Comparison of ENCODE assay signal across 8 cellular contexts in genomic region chr18:12309683-12310198, GRCh38.
A peak's percentile ranks its signal among the peaks of the same experiment; 100 is the strongest.
DNase-seq lines count a peak whose midpoint lies in the region; ATAC-seq and TF ChIP-seq lines count a peak whose summit lies in the region.

No MANE protein-coding gene starts in this region.

- peaks cover 33% of the 10 kb centered on the region for H3K4me1 ChIP-seq in rectal smooth muscle tissue (ENCODE audit: control insufficient read depth, insufficient read depth, low read length)

- POLR2A ChIA-PET in RWPE1 (lab: Yijun Ruan, JAX; ENCODE audit: low non-redundant PET) (interaction anchor here (0.7 to 0.8 kb wide), 2 partner anchors 37 to 68 kb away, joined by 3 to 4 read pairs; partner anchors contain the start of gene AFG3L2), GM10248 (lab: Yijun Ruan, JAX) (interaction anchor here (0.7 to 0.9 kb wide), 2 partner anchors 8 to 328 kb away, joined by 3 to 4 read pairs; partner anchors contain the start of gene IMPA2)

- H3K27me3 ChIP-seq in rectal smooth muscle tissue (ENCODE audit: control insufficient read depth, insufficient read depth, low read length), result no peaks in the 10 kb centered on the region

- peak overlapping the region; percentile 63 for H3K4me3 ChIP-seq in GM08714 (ENCODE audit: low read length)
- peak overlapping the region; percentile 88 for H3K4me3 ChIP-seq in fibroblast of mammary gland (ENCODE audit: control insufficient read depth, low read depth, low read length)
- peak overlapping the region; percentile 81 for H3K4me3 ChIP-seq in rectal smooth muscle tissue (ENCODE audit: low read length)

- no peak overlapping the region for H3K9ac ChIP-seq in rectal smooth muscle tissue (ENCODE audit: low read length)

- H3K27ac ChIP-seq in RWPE1 (peak overlapping the region; percentile 97), rectal smooth muscle tissue (ENCODE audit: low read depth, low read length) (peak overlapping the region; percentile 98)

- TF ChIP-seq CTCF in RWPE1 (conservative IDR thresholded peaks at IDR 0.05; ENCODE audit: low read depth) (no peak), fibroblast of mammary gland (conservative IDR thresholded peaks at IDR 0.05; ENCODE audit: control insufficient read depth, insufficient read depth, low read depth, low read length) (no peak), GM10248 (IDR thresholded peaks at IDR 0.05; ENCODE audit: control extremely low read depth, extremely low read depth, low read depth, missing control alignments) (no peak)

- CTCF ChIA-PET in RWPE1 (lab: Yijun Ruan, JAX) (interaction anchor here (1.1 to 3.9 kb wide), 3 partner anchors 18 to 42 kb away, joined by 3 to 15 read pairs (median 4); no protein-coding TSS in a partner anchor), GM10248 (lab: Yijun Ruan, JAX) (interaction anchor here (1.4 to 4.9 kb wide), 2 partner anchors 8 to 18 kb away, joined by 5 to 26 read pairs; no protein-coding TSS in a partner anchor)

- ATAC-seq in HG03039 (IDR thresholded peaks at IDR 0.05; ENCODE audit: unreplicated experiment) (no peak), GM18909 (IDR thresholded peaks at IDR 0.05; ENCODE audit: poor library complexity, unreplicated experiment) (no peak)

- no peaks in the 10 kb centered on the region for H3K36me3 ChIP-seq in rectal smooth muscle tissue (ENCODE audit: control insufficient read depth, insufficient read depth, low read length)

- peak; percentile 80 for DNase-seq in RWPE1 (ENCODE audit: low spot score)
- peak; percentile 42 for DNase-seq in fibroblast of mammary gland (ENCODE audit: low read depth)
- DNase-seq in GM10248 (ENCODE audit: extremely low spot score), result no peak
- DNase-seq in amniotic stem cell (lab: John Stamatoyannopoulos, UW), result no peak

Comparison
In these comparisons a context has a peak if more than half of its experiments do, and no peak if none do; other contexts are left out.
1. DNase-seq: peak in RWPE1 (single experiment) and fibroblast of mammary gland (single experiment); none in GM10248 (single experiment) and amniotic stem cell (single experiment).
2. Peak in every context shown above with its lines, with median percentiles within 50 percentile points of each other: H3K4me3 ChIP-seq.